20 cellular contexts compared by ENCODE assay signal in the genomic region with DNA sequence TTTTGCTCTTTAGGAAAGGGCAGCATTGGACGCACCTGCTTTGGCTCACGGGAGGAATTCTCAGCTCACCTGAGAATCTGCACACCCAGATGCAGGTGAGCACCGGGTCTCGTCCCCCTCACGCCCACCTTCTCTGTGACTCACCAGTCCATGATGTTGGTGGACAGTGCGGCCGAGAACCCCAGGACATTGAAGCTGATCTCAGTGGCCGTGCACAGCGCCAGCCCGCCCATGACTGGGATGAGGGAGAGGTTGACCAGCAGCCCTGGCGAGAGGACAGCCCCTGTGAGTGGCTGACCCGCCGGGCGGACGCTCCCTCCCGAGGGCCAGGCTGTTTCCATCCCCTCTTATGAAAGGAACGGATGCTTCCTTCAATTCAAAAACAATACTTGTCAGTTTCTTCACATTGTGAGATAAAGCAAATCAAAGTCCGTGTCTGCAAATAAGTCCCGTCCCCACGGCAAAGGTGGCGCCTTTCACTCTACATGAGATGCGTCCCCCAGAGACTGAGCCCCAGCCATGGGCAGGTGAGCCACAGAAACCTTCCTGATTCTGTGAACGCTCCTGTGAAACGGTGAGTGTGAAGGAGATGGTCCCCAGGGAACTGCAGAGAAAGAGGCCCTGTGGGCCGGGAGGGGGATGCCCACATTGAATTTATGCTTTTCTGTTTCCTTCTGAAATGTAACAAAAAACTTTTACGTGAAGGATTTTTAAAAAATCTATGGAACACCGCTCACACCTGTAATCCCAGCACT. TPM values are rescaled to one million over a fixed set of nuclear protein-coding genes. Genes with fewer than 3 reads are reported as not detected.
A peak's percentile ranks its signal among the peaks of the same experiment; 100 is the strongest.
DNase-seq lines count a peak whose midpoint lies in the region; ATAC-seq, FAIRE-seq and TF ChIP-seq lines count a peak whose summit lies in the region.
"Had no signal": no experiment of that assay in that cellular context is flagged by ENCODE, and none has a peak within 500 bp of the region (broad histone marks: within the 10 kb centered on the region; RNA-seq: fewer than 3 reads in every experiment).

No MANE protein-coding gene starts in this region.

- H2BK120ac ChIP-seq in trophoblast cell (ENCODE audit: insufficient read depth, low read length, poor library complexity) (no peak overlapping the region), mesenchymal stem cell (ENCODE audit: low read depth, low read length) (no peak overlapping the region)

- H3K36me3 Mint-ChIP-seq in CD14-positive monocyte: peaks cover 37 to 62% of the 10 kb centered on the region in 2 donors

- no peaks in the 10 kb centered on the region for H3K79me2 ChIP-seq in trophoblast cell (ENCODE audit: control insufficient read depth, insufficient read depth, low read length, poor library complexity)

- H3K36me3 ChIP-seq in trophoblast cell (ENCODE audit: control insufficient read depth in 1 of 2, insufficient read depth in 2 of 2, low read length in 2 of 2): peaks cover 39 to 44% of the 10 kb centered on the region in 2 experiments
- H3K36me3 ChIP-seq in mesenchymal stem cell (ENCODE audit: control insufficient read depth in 1 of 2, insufficient read depth in 2 of 2, low read depth in 1 of 2, low read length in 2 of 2): peaks cover 48 to 51% of the 10 kb centered on the region in 2 experiments

- H3K23ac ChIP-seq in trophoblast cell (ENCODE audit: low read length): no peak overlapping the region
- H3K23ac ChIP-seq in mesenchymal stem cell (ENCODE audit: low read length in 2 of 2): no peak overlapping the region

- H3K27ac ChIP-seq in trophoblast cell (ENCODE audit: low read depth, low read length) (no peak overlapping the region), mesenchymal stem cell (ENCODE audit: low read length, poor library complexity, severe bottlenecking) (no peak overlapping the region)

- TF ChIP-seq CTCF in CD14-positive monocyte (IDR thresholded peaks at IDR 0.05) (no peak), GM10266 (IDR thresholded peaks at IDR 0.05; ENCODE audit: control insufficient read depth, insufficient read depth, low read depth, missing control alignments) (no peak)

- H3K27me3 Mint-ChIP-seq in CD14-positive monocyte (ENCODE audit: low read depth in 3 of 3): peaks cover 0 to 2% (median 1%) of the 10 kb centered on the region in 3 donors
- H3K27me3 Mint-ChIP-seq: B cell; CD4-positive, alpha-beta memory T cell had no signal

- H2AK5ac ChIP-seq in trophoblast cell (ENCODE audit: low read length) (no peak overlapping the region), mesenchymal stem cell (ENCODE audit: low read length, severe bottlenecking) (no peak overlapping the region)

- DNase-seq in CD14-positive monocyte (ENCODE audit: low spot score) (peak; percentile 22), GM18507 (ENCODE audit: extremely low spot score, insufficient read length, low read depth) (no peak), trophoblast cell (no peak), GM10266 (ENCODE audit: extremely low spot score) (no peak), mesenchymal stem cell (no peak), medulla oblongata (ENCODE audit: extremely low spot score) (no peak)
- DNase-seq: ACHN; CD4-positive, alpha-beta memory T cell; DND-41; GF-D8; MV-4-11; NCI-H1417 treated with DMSO at 0.1 percent for 48 hours; NCI-H2029; NCI-H2171 treated with DMSO at 0.1 percent for 48 hours; NCI-H774; SHP77 treated with DMSO at 0.1 percent for 48 hours had no signal

- H3K4me2 ChIP-seq in trophoblast cell (ENCODE audit: low read length) (no peak overlapping the region), mesenchymal stem cell (ENCODE audit: low read length, poor library complexity, severe bottlenecking) (no peak overlapping the region)

- H2BK15ac ChIP-seq in mesenchymal stem cell (ENCODE audit: low read depth, poor library complexity, severe bottlenecking): no peak overlapping the region

- H3K4ac ChIP-seq in trophoblast cell (ENCODE audit: low read depth, low read length) (no peak overlapping the region), mesenchymal stem cell (ENCODE audit: low read depth in 1 of 2, low read length in 2 of 2) (no peak overlapping the region)

- H4K91ac ChIP-seq in trophoblast cell (ENCODE audit: low read depth, low read length) (no peak overlapping the region), mesenchymal stem cell (ENCODE audit: low read length) (no peak overlapping the region)

- peak; percentile 24 for FAIRE-seq in GM18507 (lab: Jason Lieb, UNC)
- FAIRE-seq: H54 had no signal

- H3K9ac ChIP-seq in trophoblast cell (ENCODE audit: low read length) (no peak overlapping the region), mesenchymal stem cell (ENCODE audit: low read length) (no peak overlapping the region)

- H3K4me3 ChIP-seq in trophoblast cell (ENCODE audit: low read depth, low read length) (no peak overlapping the region), mesenchymal stem cell (ENCODE audit: insufficient read depth in 1 of 2, low read depth in 1 of 2, low read length in 2 of 2) (no peak overlapping the region)

- peak overlapping the region in 2 of 7 donors; percentile 6 to 57 for H3K27ac Mint-ChIP-seq in CD14-positive monocyte
- H3K27ac Mint-ChIP-seq: B cell had no signal

- H3K4me1 ChIP-seq in trophoblast cell (ENCODE audit: control insufficient read depth in 1 of 2, insufficient read depth in 2 of 2, low read length in 2 of 2) (no peaks in the 10 kb centered on the region), mesenchymal stem cell (ENCODE audit: control insufficient read depth, insufficient read depth, low read depth, low read length) (no peaks in the 10 kb centered on the region)

- no peak overlapping the region for H3K14ac ChIP-seq in trophoblast cell (ENCODE audit: low read length)
- no peak overlapping the region for H3K14ac ChIP-seq in mesenchymal stem cell (ENCODE audit: low read length in 2 of 2)

- H2BK5ac ChIP-seq in trophoblast cell (ENCODE audit: low read depth, low read length, poor library complexity): no peak overlapping the region
- no peak overlapping the region for H2BK5ac ChIP-seq in mesenchymal stem cell (ENCODE audit: low read depth, low read length, poor library complexity, severe bottlenecking)

- H2AFZ ChIP-seq in trophoblast cell (ENCODE audit: insufficient read depth, low read length, poor library complexity) (no peak overlapping the region), mesenchymal stem cell (ENCODE audit: low read depth, low read length) (no peak overlapping the region)

- no peak overlapping the region for H4K12ac ChIP-seq in trophoblast cell (ENCODE audit: low read depth, low read length)

- ATAC-seq in esophagus mucosa: peak; percentile 10
- ATAC-seq: Panc1 had no signal

- H3K4me1 Mint-ChIP-seq in CD14-positive monocyte: peaks cover 4% of the 10 kb centered on the region
- H3K4me1 Mint-ChIP-seq: CD4-positive, alpha-beta memory T cell had no signal

- no peak overlapping the region for H2BK12ac ChIP-seq in trophoblast cell (ENCODE audit: low read length)
- H2BK12ac ChIP-seq in mesenchymal stem cell (ENCODE audit: low read length in 2 of 2): no peak overlapping the region

- H3K27me3 ChIP-seq in trophoblast cell (ENCODE audit: insufficient read depth, low read length) (no peaks in the 10 kb centered on the region), mesenchymal stem cell (ENCODE audit: control insufficient read depth in 1 of 2, insufficient read depth in 1 of 2, low read length in 2 of 2) (no peaks in the 10 kb centered on the region)

- no peak overlapping the region for H3K4me3 Mint-ChIP-seq in CD14-positive monocyte
- H3K4me3 Mint-ChIP-seq: B cell; CD4-positive, alpha-beta memory T cell had no signal

- H3K18ac ChIP-seq in trophoblast cell (ENCODE audit: low read length): no peak overlapping the region
- H3K18ac ChIP-seq in mesenchymal stem cell (ENCODE audit: low read depth in 1 of 2, low read length in 2 of 2): no peak overlapping the region

- H3K9me3 ChIP-seq in trophoblast cell (ENCODE audit: insufficient read depth, low read depth, low read length) (peaks cover 2% of the 10 kb centered on the region), mesenchymal stem cell (ENCODE audit: control insufficient read depth, low read length) (no peaks in the 10 kb centered on the region)

- peak overlapping the region; percentile 12 for H4K8ac ChIP-seq in trophoblast cell (ENCODE audit: low read depth, low read length)
- no peak overlapping the region for H4K8ac ChIP-seq in mesenchymal stem cell (ENCODE audit: low read length)

- intact Hi-C loops in CD14-positive monocyte (cut with micrococcal nuclease): no loop called here

- no peaks in the 10 kb centered on the region for H3K9me3 Mint-ChIP-seq in CD14-positive monocyte
- H3K9me3 Mint-ChIP-seq: CD4-positive, alpha-beta memory T cell had no signal

- H3K79me1 ChIP-seq in trophoblast cell (ENCODE audit: low read length) (no peaks in the 10 kb centered on the region), mesenchymal stem cell (replicated peaks; ENCODE audit: low read length, poor library complexity, severe bottlenecking) (peaks cover 15% of the 10 kb centered on the region)

- WGBS in trophoblast cell (ENCODE audit: extremely low coverage, insufficient coverage, insufficient read length): no CpG with 5 or more reads among the region's 27 CpGs
- 92% methylated on average over 27 of the region's 27 CpGs for WGBS in mesenchymal stem cell

RNA-seq across cellular contexts. Expression of gene CDK11B, which starts 12.7 kb away (rescaled TPM):
- polyA plus RNA-seq in CD14-positive monocyte: 1 to 10 TPM; 2.5 to 6.6 TPM
- 10.9 TPM for total RNA-seq in esophagus mucosa
- 41.3 and 43.5 TPM in 2 replicates for polyA plus RNA-seq in trophoblast cell (2013)
- polyA plus RNA-seq in mesenchymal stem cell (2013, experiment 1 of 2): 28.9 TPM
- 28.6 TPM for polyA plus RNA-seq in mesenchymal stem cell (2013, experiment 2 of 2)

RNA-seq across cellular contexts. Expression of gene SLC35E2B, which starts 21.1 kb away (rescaled TPM):
- 10 to 100 TPM; 12.2 to 17.7 TPM for polyA plus RNA-seq in CD14-positive monocyte
- 17.4 TPM for total RNA-seq in esophagus mucosa
- 25.3 TPM in 2 replicates for polyA plus RNA-seq in trophoblast cell (2013)
- polyA plus RNA-seq in mesenchymal stem cell (2013, experiment 1 of 2): 29.7 TPM
- polyA plus RNA-seq in mesenchymal stem cell (2013, experiment 2 of 2): 29.4 TPM

RNA-seq across cellular contexts. Expression of gene MMP23B, which starts 39.6 kb away (rescaled TPM):
- polyA plus RNA-seq in CD14-positive monocyte: under 1 TPM; 0.21 to 0.24 TPM
- 0.92 TPM for total RNA-seq in esophagus mucosa
- polyA plus RNA-seq in trophoblast cell (2013): 26.6 and 30.7 TPM in 2 replicates
- polyA plus RNA-seq in mesenchymal stem cell (2013, experiment 1 of 2): 24.2 TPM
- 26.9 TPM for polyA plus RNA-seq in mesenchymal stem cell (2013, experiment 2 of 2)

RNA-seq across cellular contexts. Expression of gene CDK11A, which starts 52.6 kb away (rescaled TPM):
- 10 to 100 TPM in 1 of 2 donors, 1 to 10 TPM in 1; 4.4 to 13.3 TPM for polyA plus RNA-seq in CD14-positive monocyte
- total RNA-seq in esophagus mucosa: 15.7 TPM
- 32.6 and 35.0 TPM in 2 replicates for polyA plus RNA-seq in trophoblast cell (2013)
- 20.9 TPM for polyA plus RNA-seq in mesenchymal stem cell (2013, experiment 1 of 2)
- 19.3 TPM for polyA plus RNA-seq in mesenchymal stem cell (2013, experiment 2 of 2)

RNA-seq across cellular contexts. Expression of gene MIB2, which starts 56.2 kb away (rescaled TPM):
- polyA plus RNA-seq in CD14-positive monocyte: 1 to 10 TPM; 5.4 to 5.6 TPM
- 87.5 TPM for total RNA-seq in esophagus mucosa
- polyA plus RNA-seq in trophoblast cell (2013): 76.4 and 79.3 TPM in 2 replicates
- 33.5 TPM for polyA plus RNA-seq in mesenchymal stem cell (2013, experiment 1 of 2)
- 35.8 TPM for polyA plus RNA-seq in mesenchymal stem cell (2013, experiment 2 of 2)
